ENCODE assay signal across 14 cellular contexts in genomic region chr6:135226537-135226936, GRCh38. TPM values are rescaled to one million over a fixed set of nuclear protein-coding genes. Genes with fewer than 3 reads are reported as not detected.
A peak's percentile ranks its signal among the peaks of the same experiment; 100 is the strongest.
DNase-seq lines count a peak whose midpoint lies in the region; ATAC-seq, FAIRE-seq and TF ChIP-seq lines count a peak whose summit lies in the region.
"Had no signal": no experiment of that assay in that cellular context is flagged by ENCODE, and none has a peak within 500 bp of the region (broad histone marks: within the 10 kb centered on the region; RNA-seq: fewer than 3 reads in every experiment).

No MANE protein-coding gene starts in this region.

- H3K4me3 Mint-ChIP-seq in HFFc6 = no peak overlapping the region
- H3K4me3 Mint-ChIP-seq: T-cell had no signal

- H3K9me3 Mint-ChIP-seq in HFFc6 = no peaks in the 10 kb centered on the region
- H3K9me3 Mint-ChIP-seq: T-cell had no signal

- CTCF ChIA-PET in RWPE1 (lab: Yijun Ruan, JAX) = interaction anchor here (0.5 to 0.8 kb wide), 2 partner anchors 221 to 224 kb away, joined by 3 read pairs; no protein-coding TSS in a partner anchor

- DNase-seq in RWPE1 (ENCODE audit: low spot score) = no peak
- DNase-seq in HFFc6 = no peak
- DNase-seq in glomerular visceral epithelial cell (ENCODE audit: extremely low spot score) = no peak
- no peak for DNase-seq in HTR-8/SVneo (ENCODE audit: insufficient read length, low spot score)
- DNase-seq: anterior cingulate cortex, KG1, NCI-H774, T-cell had no signal

- POLR2A ChIA-PET in RWPE1 (lab: Yijun Ruan, JAX; ENCODE audit: low non-redundant PET) = no interaction called here

- no peak overlapping the region for H2AFZ ChIP-seq in KMS-11 (ENCODE audit: low read depth)

- H3K27ac ChIP-seq in KMS-11 (peak overlapping the region; percentile 79), RWPE1 (no peak overlapping the region)
- H3K27ac ChIP-seq: BLaER1 treated with 17β-estradiol and CSF1 and Interleukin-3, amounts not matched to agents 10 nM and 100 nM had no signal

- no peak overlapping the region for H3K4me3 ChIP-seq in KMS-11 (IDR thresholded peaks at IDR 0.05; ENCODE audit: insufficient read depth, low read depth, low read length)
- H3K4me3 ChIP-seq: BLaER1 treated with 17β-estradiol and CSF1 and Interleukin-3, amounts not matched to agents 10 nM and 100 nM had no signal

- H3K36me3 Mint-ChIP-seq in HFFc6 (ENCODE audit: low read depth) = no peaks in the 10 kb centered on the region

- H4K20me1 ChIP-seq in KMS-11 (ENCODE audit: insufficient read depth) = no peaks in the 10 kb centered on the region
- H4K20me1 ChIP-seq: BLaER1 treated with 17β-estradiol and CSF1 and Interleukin-3, amounts not matched to agents 10 nM and 100 nM had no signal

- H3K36me3 ChIP-seq in KMS-11 (ENCODE audit: insufficient read depth) = no peaks in the 10 kb centered on the region

- no peak overlapping the region for H3K27ac Mint-ChIP-seq in HFFc6
- H3K27ac Mint-ChIP-seq: T-cell had no signal

- peak overlapping the region; percentile 41; the same call in 1 of the 2 replicates for H3K9ac ChIP-seq in KMS-11
- H3K9ac ChIP-seq: BLaER1 treated with 17β-estradiol and CSF1 and Interleukin-3, amounts not matched to agents 10 nM and 100 nM had no signal

- no peaks in the 10 kb centered on the region for H3K27me3 ChIP-seq in KMS-11 (ENCODE audit: insufficient read depth, low read depth)
- H3K27me3 ChIP-seq: BLaER1 treated with 17β-estradiol and CSF1 and Interleukin-3, amounts not matched to agents 10 nM and 100 nM had no signal

- H3K4me1 ChIP-seq in KMS-11 (ENCODE audit: low read depth, poor library complexity, severe bottlenecking) = peaks cover 94% of the 10 kb centered on the region

- ATAC-seq in GM18502 (IDR thresholded peaks at IDR 0.05; ENCODE audit: poor library complexity, unreplicated experiment) (peak; percentile 75), GM19463 (IDR thresholded peaks at IDR 0.05; ENCODE audit: unreplicated experiment) (peak; percentile 70), HG02938 (IDR thresholded peaks at IDR 0.05; ENCODE audit: unreplicated experiment) (peak; percentile 84)

- H3K27me3 Mint-ChIP-seq in HFFc6 (ENCODE audit: insufficient read depth) = peaks cover 1% of the 10 kb centered on the region; the same call in 1 of the 2 replicates
- H3K27me3 Mint-ChIP-seq: T-cell had no signal

- FAIRE-seq in HTR-8/SVneo (lab: Jason Lieb, UNC) = no peak
- FAIRE-seq: endometrium had no signal

- no peak for TF ChIP-seq CTCF in KMS-11 (conservative IDR thresholded peaks at IDR 0.05; ENCODE audit: low read depth, low read length)
- TF ChIP-seq CTCF in RWPE1 (conservative IDR thresholded peaks at IDR 0.05; ENCODE audit: low read depth) = no peak
- no peak for TF ChIP-seq CTCF in HFFc6 (IDR thresholded peaks at IDR 0.05)

- H3K4me2 ChIP-seq in KMS-11 = peak overlapping the region; percentile 96; the same call in 1 of the 2 replicates

- H3K4me1 Mint-ChIP-seq in HFFc6 (ENCODE audit: low read depth) = peaks cover 12% of the 10 kb centered on the region

- H3K79me2 ChIP-seq in KMS-11 (ENCODE audit: insufficient read depth, low read depth) = no peaks in the 10 kb centered on the region

RNA-seq across cellular contexts. Expression of gene MYB, which starts 45.4 kb away (rescaled TPM):
- under 1 TPM; 0.17 to 0.35 (median 0.19) TPM for total RNA-seq in HFFc6 (2021; fragmentation: NEBNext Ultra II Directional; extraction: Animal tissue kit (Norgen Biotek cat#: 25700))
